Comparison of ENCODE assay signal across 21 cellular contexts in genomic region chr1:5267603-5268235, GRCh38.
DNase-seq lines count a peak whose midpoint lies in the region; ATAC-seq and TF ChIP-seq lines count a peak whose summit lies in the region.
"Had no signal": no experiment of that assay in that cellular context is flagged by ENCODE, and none has a peak within 500 bp of the region (broad histone marks: within the 10 kb centered on the region; RNA-seq: fewer than 3 reads in every experiment).

No MANE protein-coding gene starts in this region.

- peaks cover 6% of the 10 kb centered on the region for H3K36me3 Mint-ChIP-seq in endodermal cell (ENCODE audit: low read depth)
- H3K36me3 Mint-ChIP-seq: IgD-negative memory B cell had no signal

- H3K27ac Mint-ChIP-seq in endodermal cell = no peak overlapping the region
- H3K27ac Mint-ChIP-seq: CD4-positive, CD25-positive, alpha-beta regulatory T cell; HFFc6; IgD-negative memory B cell had no signal

- H4K5ac ChIP-seq in mesendoderm (ENCODE audit: low read length) = no peak overlapping the region

- H3K4me3 Mint-ChIP-seq in endodermal cell = no peak overlapping the region
- H3K4me3 Mint-ChIP-seq: CD4-positive, CD25-positive, alpha-beta regulatory T cell; HFFc6 had no signal

- H3K56ac ChIP-seq in mesendoderm (ENCODE audit: low read length) = no peak overlapping the region

- H3K9me3 Mint-ChIP-seq in endodermal cell = peaks cover 29% of the 10 kb centered on the region

- H3K27me3 ChIP-seq in HAP-1 (ENCODE audit: low read depth) (no peaks in the 10 kb centered on the region), endodermal cell (ENCODE audit: control insufficient read depth, insufficient read depth, low read length, poor library complexity, severe bottlenecking) (no peaks in the 10 kb centered on the region), mesendoderm (ENCODE audit: insufficient read depth, low read length, poor library complexity) (no peaks in the 10 kb centered on the region)

- DNase-seq in ELF-1 (ENCODE audit: low read depth, low spot score) (peak; percentile 62), HAP-1 (ENCODE audit: low spot score in 2 of 2) (peak; percentile 8 to 26), endodermal cell (peak; percentile 71), mesendoderm (peak; percentile 31), NCI-H526 (lab: John Stamatoyannopoulos, UW) (no peak), NCI-H2227 (lab: John Stamatoyannopoulos, UW; ENCODE audit: unreplicated experiment) (no peak)
- DNase-seq in activated CD4-positive, alpha-beta T cell treated with anti-CD3 and anti-CD28 coated beads for 1 hour = no peak
- DNase-seq: Caco-2; CD4-positive, CD25-positive, alpha-beta regulatory T cell; GM23248; HFFc6; NCI-H1105 treated with DMSO at 0.1 percent for 48 hours; NCI-H1694 treated with DMSO at 0.1 percent for 48 hours; NCI-H2107; NCI-H226; NCI-H524 treated with DMSO at 0.1 percent for 48 hours; OCI-M1; SHP77 treated with DMSO at 0.1 percent for 48 hours had no signal

- H3K4me3 ChIP-seq in HAP-1 (no peak overlapping the region), endodermal cell (ENCODE audit: low read length) (no peak overlapping the region), mesendoderm (ENCODE audit: low read length) (no peak overlapping the region)
- H3K4me3 ChIP-seq: GM23248 had no signal

- H3K23ac ChIP-seq in mesendoderm (ENCODE audit: low read length) = no peak overlapping the region

- no peak for ATAC-seq in GM21515 (IDR thresholded peaks at IDR 0.05; ENCODE audit: unreplicated experiment)
- ATAC-seq: SK-N-SH treated with all-trans-retinoic acid at 6 μM for 48 hours had no signal

- peaks cover 17% of the 10 kb centered on the region for H3K4me1 Mint-ChIP-seq in endodermal cell
- H3K4me1 Mint-ChIP-seq: IgD-negative memory B cell had no signal

- in situ Hi-C loops in HAP-1 (cut with MboI; ENCODE audit: low sequenced_read_pairs) = no loop called here

- 66 to 68% methylated on average over 12 to 14 of the region's 14 CpGs for WGBS in endodermal cell (ENCODE audit: insufficient coverage in 1 of 2, insufficient read length in 1 of 2), 2 experiments
- WGBS in mesendoderm (ENCODE audit: extremely low coverage, insufficient coverage, low lambda C conversion rate) = no CpG with 5 or more reads among the region's 14 CpGs

- H3K36me3 ChIP-seq in HAP-1 (replicated peaks) = no peaks in the 10 kb centered on the region
- H3K36me3 ChIP-seq in endodermal cell (ENCODE audit: control insufficient read depth, insufficient read depth, low read length) = no peaks in the 10 kb centered on the region
- no peaks in the 10 kb centered on the region for H3K36me3 ChIP-seq in mesendoderm (ENCODE audit: control insufficient read depth, insufficient read depth, low read length)

- H4K8ac ChIP-seq in mesendoderm (ENCODE audit: low read depth, low read length) = no peak overlapping the region

- no peak overlapping the region for H3K4me2 ChIP-seq in mesendoderm (ENCODE audit: low read length)

- H3K79me2 ChIP-seq in mesendoderm (ENCODE audit: control insufficient read depth, insufficient read depth, low read length) = no peaks in the 10 kb centered on the region

- no peak overlapping the region for H2BK15ac ChIP-seq in mesendoderm (replicated peaks; ENCODE audit: low read depth)

- H3K4ac ChIP-seq in mesendoderm (ENCODE audit: low read depth, low read length) = no peak overlapping the region

- H3K9me3 ChIP-seq in HAP-1 (no peaks in the 10 kb centered on the region), endodermal cell (ENCODE audit: control insufficient read depth, low read length) (peaks cover 20% of the 10 kb centered on the region)
- H3K9me3 ChIP-seq: Caco-2 had no signal

- no peak overlapping the region for H2BK5ac ChIP-seq in mesendoderm (ENCODE audit: low read length)

- H3K27ac ChIP-seq in endodermal cell (ENCODE audit: low read depth, low read length) (no peak overlapping the region), mesendoderm (ENCODE audit: low read depth, low read length) (no peak overlapping the region)
- H3K27ac ChIP-seq: GM23248 had no signal

- peaks cover 12% of the 10 kb centered on the region for H3K27me3 Mint-ChIP-seq in endodermal cell (ENCODE audit: insufficient read depth)
- H3K27me3 Mint-ChIP-seq: CD4-positive, CD25-positive, alpha-beta regulatory T cell; IgD-negative memory B cell had no signal

- no peak overlapping the region for H3K18ac ChIP-seq in mesendoderm (ENCODE audit: low read length)

- H3K79me1 ChIP-seq in mesendoderm (ENCODE audit: low read length) = no peaks in the 10 kb centered on the region

- no peaks in the 10 kb centered on the region for H3K4me1 ChIP-seq in HAP-1
- no peaks in the 10 kb centered on the region for H3K4me1 ChIP-seq in endodermal cell (ENCODE audit: control insufficient read depth, insufficient read depth, low read length)
- H3K4me1 ChIP-seq in mesendoderm (ENCODE audit: control insufficient read depth, low read depth, low read length) = peaks cover 3% of the 10 kb centered on the region
- H3K4me1 ChIP-seq: Caco-2 had no signal

- TF ChIP-seq CTCF in endodermal cell (conservative IDR thresholded peaks at IDR 0.05) = no peak

- H3K9ac ChIP-seq in endodermal cell (ENCODE audit: extremely low read depth, low read length, poor library complexity, severe bottlenecking) = no peak overlapping the region
- H3K9ac ChIP-seq in mesendoderm (ENCODE audit: low read length) = no peak overlapping the region
- H3K9ac ChIP-seq: GM23248 had no signal

- no peak overlapping the region for H2BK120ac ChIP-seq in mesendoderm (ENCODE audit: low read depth, low read length)

- no peak overlapping the region for H2AK5ac ChIP-seq in mesendoderm (ENCODE audit: low read length)

Comparison
In these comparisons a context has a peak if more than half of its experiments do, and no peak if none do; other contexts are left out.
1. DNase-seq: peak in ELF-1 (single experiment), HAP-1 (2 of 2), endodermal cell (single experiment) and mesendoderm (single experiment); none in activated CD4-positive, alpha-beta T cell treated with anti-CD3 and anti-CD28 coated beads for 1 hour (single experiment), NCI-H526 (0 of 2) and NCI-H2227 (single experiment).